In the genomic region with DNA sequence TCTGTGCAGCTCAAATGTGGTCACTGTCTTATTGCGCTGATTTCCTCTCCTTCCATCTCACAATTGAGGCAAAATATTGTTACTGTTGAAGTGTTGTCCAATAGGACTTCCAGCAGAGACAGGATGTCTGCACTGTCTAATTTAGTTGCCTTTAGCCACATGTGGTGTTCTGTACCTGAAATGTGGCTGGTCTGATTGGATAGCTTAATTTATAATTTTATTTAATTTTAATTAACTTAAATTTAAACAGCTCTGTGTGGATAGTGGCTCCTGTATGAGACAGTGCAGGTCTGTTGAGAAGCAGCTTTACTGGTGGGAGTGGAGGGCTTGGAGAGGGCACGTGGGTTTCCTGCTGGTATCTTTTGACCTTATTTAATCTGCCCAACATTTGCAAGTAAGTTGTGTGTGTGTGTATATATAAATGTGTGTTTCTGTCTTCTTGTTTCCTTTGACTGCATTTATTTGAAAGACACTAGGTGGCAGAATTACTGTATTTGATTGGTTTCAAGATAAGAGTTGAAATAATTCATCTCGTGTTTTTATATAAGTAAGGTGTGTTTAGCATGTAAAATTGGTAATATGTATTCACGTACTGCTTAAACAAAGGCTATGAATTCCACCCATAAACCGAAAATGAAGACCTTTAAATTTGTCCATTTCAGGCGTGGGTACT, we compare ENCODE assay signal across 9 cellular contexts. TPM values are rescaled to one million over a fixed set of nuclear protein-coding genes. Genes with fewer than 3 reads are reported as not detected.
DNase-seq lines count a peak whose midpoint lies in the region; ATAC-seq lines count a peak whose summit lies in the region.
"Had no signal": no experiment of that assay in that cellular context is flagged by ENCODE, and none has a peak within 500 bp of the region (broad histone marks: within the 10 kb centered on the region; RNA-seq: fewer than 3 reads in every experiment).

No MANE protein-coding gene starts in this region.

- no peaks in the 10 kb centered on the region for H3K9me3 Mint-ChIP-seq in CD4-positive, CD25-positive, alpha-beta regulatory T cell

- intact Hi-C loops in sciatic nerve (cut with DNase I), result no loop called here

- H3K4me1 ChIP-seq in CD4-positive, CD25-positive, alpha-beta regulatory T cell (ENCODE audit: control insufficient read depth, insufficient read depth, low read length, poor library complexity, severe bottlenecking), result peaks cover 52% of the 10 kb centered on the region
- peaks cover 8% of the 10 kb centered on the region for H3K4me1 ChIP-seq in adipocyte (ENCODE audit: control insufficient read depth, insufficient read depth, low read length)

- H3K4me3 ChIP-seq in CD4-positive, CD25-positive, alpha-beta regulatory T cell (ENCODE audit: low read depth, low read length), result peak overlapping the region; percentile 42
- H3K4me3 ChIP-seq in Jurkat, Clone E6-1 (ENCODE audit: low read length), result no peak overlapping the region
- H3K4me3 ChIP-seq in adipocyte (ENCODE audit: low read length), result no peak overlapping the region

- no peaks in the 10 kb centered on the region for H3K9me3 ChIP-seq in CD4-positive, CD25-positive, alpha-beta regulatory T cell (ENCODE audit: control insufficient read depth in 2 of 2, low read length in 2 of 2)
- H3K9me3 ChIP-seq in adipocyte (ENCODE audit: control insufficient read depth, low read length), result no peaks in the 10 kb centered on the region

- H3K9ac ChIP-seq in adipocyte (ENCODE audit: low read length), result no peak overlapping the region

- no peaks in the 10 kb centered on the region for H3K27me3 Mint-ChIP-seq in CD4-positive, CD25-positive, alpha-beta regulatory T cell

- no peak for ATAC-seq in CD4-positive, CD25-positive, alpha-beta regulatory T cell (ENCODE audit: low read depth in 2 of 2)
- ATAC-seq in HG03342 (IDR thresholded peaks at IDR 0.05; ENCODE audit: unreplicated experiment) (no peak), HG03196 (IDR thresholded peaks at IDR 0.05; ENCODE audit: unreplicated experiment) (no peak), sciatic nerve (no peak)

- no peak overlapping the region for H3K27ac ChIP-seq in CD4-positive, CD25-positive, alpha-beta regulatory T cell (ENCODE audit: insufficient read depth, low read length, poor library complexity, severe bottlenecking)

- peak overlapping the region; percentile 0 to 27 (median 4) for H3K4me3 Mint-ChIP-seq in CD4-positive, CD25-positive, alpha-beta regulatory T cell

- peaks cover 20% of the 10 kb centered on the region for H3K36me3 ChIP-seq in CD4-positive, CD25-positive, alpha-beta regulatory T cell (ENCODE audit: control insufficient read depth, insufficient read depth, low read length)
- peaks cover 66% of the 10 kb centered on the region for H3K36me3 ChIP-seq in adipocyte (ENCODE audit: control insufficient read depth, insufficient read depth, low read length, severe bottlenecking)

- H3K27me3 ChIP-seq in CD4-positive, CD25-positive, alpha-beta regulatory T cell (ENCODE audit: control insufficient read depth, insufficient read depth, low read length), result no peaks in the 10 kb centered on the region
- no peaks in the 10 kb centered on the region for H3K27me3 ChIP-seq in adipocyte (replicated peaks; ENCODE audit: control insufficient read depth, insufficient read depth, low read length)

- H3K4me1 Mint-ChIP-seq in CD4-positive, CD25-positive, alpha-beta regulatory T cell, result peaks cover 19 to 70% (median 47%) of the 10 kb centered on the region in 4 donors

- peaks cover 24% of the 10 kb centered on the region for H3K36me3 Mint-ChIP-seq in CD4-positive, CD25-positive, alpha-beta regulatory T cell

- peak overlapping the region; percentile 64 to 90 (median 77) for H3K27ac Mint-ChIP-seq in CD4-positive, CD25-positive, alpha-beta regulatory T cell

- peak in 2 of 3 donors; percentile 63 to 71 for DNase-seq in CD4-positive, CD25-positive, alpha-beta regulatory T cell
- DNase-seq in Jurkat, Clone E6-1 (ENCODE audit: low read depth, low spot score), result peak; percentile 50
- DNase-seq in adipocyte (ENCODE audit: low read depth) (peak; percentile 48), kidney tubule cell (ENCODE audit: low spot score) (peak; percentile 8), sciatic nerve (ENCODE audit: low spot score) (no peak), germinal center (ENCODE audit: low spot score) (no peak)
- DNase-seq: activated CD4-positive, alpha-beta T cell treated with anti-CD3 and anti-CD28 coated beads for 1 hour had no signal

RNA-seq across cellular contexts. Expression of gene MSANTD1, which starts 55.3 kb away (rescaled TPM):
- total RNA-seq in CD4-positive, CD25-positive, alpha-beta regulatory T cell, result 2.0 TPM
- polyA plus RNA-seq in CD4-positive, CD25-positive, alpha-beta regulatory T cell, result under 1 TPM in 2 of 4 donors, not detected in 2; 0.05 to 0.22 TPM
- polyA plus RNA-seq in Jurkat, Clone E6-1 (2012; ENCODE audit: insufficient read depth, insufficient read length), result not detected
- total RNA-seq in sciatic nerve, result 1.8 TPM

Comparison
In these comparisons a context has a peak if more than half of its experiments do, and no peak if none do; other contexts are left out.
1. DNase-seq: peak in CD4-positive, CD25-positive, alpha-beta regulatory T cell (2 of 3), Jurkat, Clone E6-1 (single experiment), adipocyte (single experiment) and kidney tubule cell (single experiment); none in sciatic nerve (single experiment) and germinal center (single experiment).